ENCODE assay signal across 12 cellular contexts in the genomic region with DNA sequence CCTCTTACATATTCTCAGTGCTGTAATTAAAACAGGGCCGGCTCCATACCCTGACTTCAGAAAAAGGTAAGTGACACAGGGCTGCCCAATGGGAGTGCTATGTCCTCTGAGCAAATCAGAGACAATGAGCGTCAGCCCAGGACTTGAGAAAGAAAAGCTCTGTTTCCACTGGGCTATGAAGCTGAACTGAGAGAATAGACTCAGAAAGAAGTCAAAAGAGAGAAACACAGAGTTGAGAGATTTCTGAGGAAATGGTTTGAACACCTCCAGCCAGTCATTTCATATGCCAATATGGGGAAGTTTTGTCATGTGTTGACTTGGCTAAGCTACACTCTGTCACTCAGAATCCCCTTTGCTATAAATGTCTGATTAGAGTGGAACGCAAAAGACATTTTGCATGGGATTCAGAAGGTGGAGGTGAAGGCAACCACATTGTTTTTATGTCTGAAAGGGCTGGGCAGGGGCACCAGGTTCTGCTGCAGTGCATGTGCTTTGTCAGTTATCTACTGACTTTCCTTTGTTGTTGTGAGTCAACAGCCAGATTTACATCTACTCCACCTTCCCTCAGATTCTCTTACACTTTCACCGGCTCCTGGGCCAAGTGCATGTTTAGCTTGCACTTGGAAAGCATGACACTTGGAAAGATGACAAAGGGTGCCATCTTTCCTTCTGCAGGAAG.
DNase-seq lines count a peak whose midpoint lies in the region; ATAC-seq, FAIRE-seq and TF ChIP-seq lines count a peak whose summit lies in the region.
"Had no signal": no experiment of that assay in that cellular context is flagged by ENCODE, and none has a peak within 500 bp of the region (broad histone marks: within the 10 kb centered on the region; RNA-seq: fewer than 3 reads in every experiment).

No MANE protein-coding gene starts in this region.

- no peak overlapping the region for H2AFZ ChIP-seq in mesenchymal stem cell (ENCODE audit: low read depth, low read length)

- H3K14ac ChIP-seq in mesenchymal stem cell (ENCODE audit: low read length in 2 of 2), result no peak overlapping the region

- H3K4me1 Mint-ChIP-seq in T-cell, result peaks cover 30 to 34% (median 34%) of the 10 kb centered on the region in 3 donors

- ATAC-seq in GM18858 (IDR thresholded peaks at IDR 0.05; ENCODE audit: unreplicated experiment) (peak; percentile 36), T-cell (replicated peaks in 1 of 4) (no peak)
- ATAC-seq: HCT116 had no signal

- no peak for TF ChIP-seq POLR2A in H54 (IDR thresholded peaks at IDR 0.05; ENCODE audit: low read depth, low read length)

- H3K4me3 ChIP-seq in mesenchymal stem cell (ENCODE audit: insufficient read depth in 1 of 2, low read depth in 1 of 2, low read length in 2 of 2), result no peak overlapping the region
- H3K4me3 ChIP-seq: Peyer's patch had no signal

- H3K4me2 ChIP-seq in mesenchymal stem cell (ENCODE audit: low read length, poor library complexity, severe bottlenecking), result no peak overlapping the region

- no peaks in the 10 kb centered on the region for H3K36me3 Mint-ChIP-seq in T-cell

- H3K9ac ChIP-seq in mesenchymal stem cell (ENCODE audit: low read length), result no peak overlapping the region

- H3K23ac ChIP-seq in mesenchymal stem cell (ENCODE audit: low read length in 2 of 2), result no peak overlapping the region

- no peaks in the 10 kb centered on the region for H3K79me1 ChIP-seq in mesenchymal stem cell (replicated peaks; ENCODE audit: low read length, poor library complexity, severe bottlenecking)

- peak overlapping the region; percentile 20 for H4K8ac ChIP-seq in mesenchymal stem cell (ENCODE audit: low read length)

- H2BK12ac ChIP-seq in mesenchymal stem cell (ENCODE audit: low read length in 2 of 2), result no peak overlapping the region

- intact Hi-C loops in cardiac septum (cut with DNase I), result no loop called here

- H3K9me3 ChIP-seq in mesenchymal stem cell (ENCODE audit: control insufficient read depth, low read length), result no peaks in the 10 kb centered on the region
- H3K9me3 ChIP-seq: Peyer's patch had no signal

- no peaks in the 10 kb centered on the region for H3K27me3 ChIP-seq in mesenchymal stem cell (ENCODE audit: control insufficient read depth in 1 of 2, insufficient read depth in 1 of 2, low read length in 2 of 2)
- H3K27me3 ChIP-seq: Peyer's patch had no signal

- FAIRE-seq in H54 (lab: Jason Lieb, UNC), result peak; percentile 60
- FAIRE-seq: D721Med had no signal

- no peak overlapping the region for H2BK120ac ChIP-seq in mesenchymal stem cell (ENCODE audit: low read depth, low read length)

- 74% methylated on average over 4 of the region's 4 CpGs for WGBS in mesenchymal stem cell

- peaks cover 0 to 4% (median 3%) of the 10 kb centered on the region in 3 donors for H3K9me3 Mint-ChIP-seq in T-cell

- POLR2A ChIA-PET in T-cell (lab: Charles Lee), result interaction anchor here in 1 of 2 donors (0.7 kb wide), 1 partner anchor 8 kb away, joined by 5 read pairs; no protein-coding TSS in a partner anchor

- peaks cover 5% of the 10 kb centered on the region for H3K4me1 ChIP-seq in mesenchymal stem cell (ENCODE audit: control insufficient read depth, insufficient read depth, low read depth, low read length)

- H2BK5ac ChIP-seq in mesenchymal stem cell (ENCODE audit: low read depth, low read length, poor library complexity, severe bottlenecking), result no peak overlapping the region

- peaks cover 0 to 3% of the 10 kb centered on the region in 2 donors for H3K27me3 Mint-ChIP-seq in T-cell

- H3K27ac Mint-ChIP-seq in T-cell, result peak overlapping the region; percentile 64 to 72

- no peak overlapping the region for H3K4me3 Mint-ChIP-seq in T-cell

- no peak overlapping the region for H2BK15ac ChIP-seq in mesenchymal stem cell (ENCODE audit: low read depth, poor library complexity, severe bottlenecking)

- H4K91ac ChIP-seq in mesenchymal stem cell (ENCODE audit: low read length), result no peak overlapping the region

- H3K36me3 ChIP-seq in mesenchymal stem cell (ENCODE audit: control insufficient read depth in 1 of 2, insufficient read depth in 2 of 2, low read depth in 1 of 2, low read length in 2 of 2), result no peaks in the 10 kb centered on the region
- H3K36me3 ChIP-seq: Peyer's patch had no signal

- DNase-seq in H54 (ENCODE audit: insufficient read length, low spot score) (no peak), T-cell (no peak), mesenchymal stem cell (no peak), C1 segment of cervical spinal cord (lab: John Stamatoyannopoulos, UW) (no peak), DMS53 treated with DMSO at 0.1 percent for 48 hours (lab: John Stamatoyannopoulos, UW; ENCODE audit: unreplicated experiment) (no peak), cardiac septum (ENCODE audit: low spot score) (no peak)
- DNase-seq: NCI-H2081 treated with DMSO at 0.1 percent for 48 hours, Peyer's patch had no signal

- no peak overlapping the region for H3K27ac ChIP-seq in mesenchymal stem cell (ENCODE audit: low read length, poor library complexity, severe bottlenecking)
- H3K27ac ChIP-seq: Peyer's patch, VCaP had no signal

- CTCF ChIA-PET in T-cell (lab: Charles Lee), result interaction anchor here (0.6 to 1.6 kb wide), 7 partner anchors 8 to 428 kb away, joined by 3 to 7 read pairs (median 3); no protein-coding TSS in a partner anchor

- no peak overlapping the region for H3K18ac ChIP-seq in mesenchymal stem cell (ENCODE audit: low read depth in 1 of 2, low read length in 2 of 2)

- peak overlapping the region; percentile 79 for H2AK5ac ChIP-seq in mesenchymal stem cell (ENCODE audit: low read length, severe bottlenecking)

- no peak overlapping the region for H3K4ac ChIP-seq in mesenchymal stem cell (ENCODE audit: low read depth in 1 of 2, low read length in 2 of 2)
